In genomic region chr10:116748471-116748870, GRCh38 we compare ENCODE assay signal across 28 cellular contexts.
"Had no signal": no experiment of that assay in that cellular context is flagged by ENCODE, and none has a peak within 500 bp of the region (broad histone marks: within the 10 kb centered on the region; RNA-seq: fewer than 3 reads in every experiment).

No MANE protein-coding gene starts in this region.

- H3K9me3 ChIP-seq: ascending aorta, pancreas, prostate gland, suprapubic skin, tibial artery had no signal

- H3K27me3 ChIP-seq: ascending aorta, dorsolateral prefrontal cortex, pancreas, suprapubic skin, tibial artery had no signal

- ATAC-seq: effector memory CD8-positive, alpha-beta T cell; left lobe of liver; naive thymus-derived CD4-positive, alpha-beta T cell had no signal

- H3K4me3 ChIP-seq: ascending aorta, coronary artery, dorsolateral prefrontal cortex, lung, pancreas, prostate gland, smooth muscle cell, suprapubic skin, tibial artery had no signal

- H3K36me3 ChIP-seq: ascending aorta, pancreas, prostate gland, suprapubic skin, tibial artery had no signal

- H3K4me1 ChIP-seq: pancreas, prostate gland had no signal

- H3K4me2 ChIP-seq: smooth muscle cell had no signal

- FAIRE-seq: pancreas had no signal

- DNase-seq: activated CD4-positive, alpha-beta memory T cell treated with anti-CD3 and anti-CD28 coated beads for 36 hours; activated CD4-positive, alpha-beta T cell treated with anti-CD3 and anti-CD28 coated beads, Interleukin-2, amount 10 ng/mL, durations not matched to agents 24 days and 14 days; activated CD4-positive, CD25-positive, alpha-beta regulatory T cell treated with anti-CD3 and anti-CD28 coated beads, Interleukin-2, amount 50 U/mL, for 72 hours; activated CD8-positive, alpha-beta memory T cell treated with anti-CD3 and anti-CD28 coated beads, Interleukin-2, amount 50 U/mL, for 4 hours; activated gamma-delta T cell; activated naive CD4-positive, alpha-beta T cell treated with anti-CD3 and anti-CD28 coated beads, Interleukin-2, amount 10 ng/mL, durations not matched to agents 7 days and 5 days; activated naive CD8-positive, alpha-beta T cell treated with anti-CD3 and anti-CD28 coated beads, Interleukin-2, amount 10 ng/mL, durations not matched to agents 7 days and 5 days; activated T-cell treated with anti-CD3 and anti-CD28 coated beads, Interleukin-2, amount 50 U/mL, for 1 hour; dorsolateral prefrontal cortex; effector memory CD8-positive, alpha-beta T cell; erythroblast; head of caudate nucleus; hypothalamus; immature natural killer cell; naive thymus-derived CD4-positive, alpha-beta T cell; pancreas; retina; stimulated activated CD4-positive, alpha-beta T cell treated with anti-CD3 and anti-CD28 coated beads, Interleukin-2, amount 100 ng/mL, for 24 hours; stimulated activated naive CD4-positive, alpha-beta T cell; T-helper 2 cell; tibial artery had no signal

- H3K27ac ChIP-seq: ascending aorta, coronary artery, dorsolateral prefrontal cortex, pancreas, prostate gland, suprapubic skin, tibial artery had no signal
